In genomic region chr10:30456262-30456661, GRCh38 we compare ENCODE assay signal across 8 cellular contexts. TPM values are rescaled to one million over a fixed set of nuclear protein-coding genes. Genes with fewer than 3 reads are reported as not detected.
DNase-seq lines count a peak whose midpoint lies in the region; ATAC-seq and TF ChIP-seq lines count a peak whose summit lies in the region.

No MANE protein-coding gene starts in this region.

- H3K4me3 Mint-ChIP-seq in CD14-positive monocyte (peak overlapping the region; percentile 37 to 58), MCF 10A (ENCODE audit: unreplicated experiment) (no peak overlapping the region)

- H3K4me1 Mint-ChIP-seq in CD14-positive monocyte (peaks cover 53% of the 10 kb centered on the region), MCF 10A (ENCODE audit: insufficient read depth, unreplicated experiment) (peaks cover 24% of the 10 kb centered on the region)

- CTCF ChIA-PET in MCF 10A (lab: Yijun Ruan, JAX) = interaction anchor here (0.7 kb wide), 1 partner anchor 12 kb away, joined by 3 read pairs; no protein-coding TSS in a partner anchor

- DNase-seq in CD14-positive monocyte (ENCODE audit: low spot score) (no peak), MCF 10A (ENCODE audit: unreplicated experiment) (no peak), NCI-H187 (lab: John Stamatoyannopoulos, UW) (no peak), NCI-H1048 (lab: John Stamatoyannopoulos, UW) (no peak), omental fat pad (ENCODE audit: low spot score) (no peak)
- peak; percentile 1 for DNase-seq in stimulated activated naive CD4-positive, alpha-beta T cell treated with Interleukin-2 at 50 U/mL for 16 hours (lab: John Stamatoyannopoulos, UW)

- no peak for TF ChIP-seq CTCF in CD14-positive monocyte (IDR thresholded peaks at IDR 0.05)
- TF ChIP-seq CTCF in MCF 10A (IDR thresholded peaks at IDR 0.05; ENCODE audit: unreplicated experiment) = no peak
- TF ChIP-seq CTCF in omental fat pad (IDR thresholded peaks at IDR 0.05) = no peak

- BruUV-seq in MCF 10A (replicated peaks; lab: Mats Ljungman, UMichigan) = no TSS peak

- H3K27me3 Mint-ChIP-seq in CD14-positive monocyte (ENCODE audit: low read depth in 3 of 3) (peaks cover 0 to 2% (median 0%) of the 10 kb centered on the region in 3 donors), MCF 10A (ENCODE audit: insufficient read depth, unreplicated experiment) (no peaks in the 10 kb centered on the region)

- ATAC-seq in GM19452 (IDR thresholded peaks at IDR 0.05; ENCODE audit: unreplicated experiment) = peak; percentile 82
- ATAC-seq in HG03571 (IDR thresholded peaks at IDR 0.05; ENCODE audit: unreplicated experiment) = peak; percentile 80
- ATAC-seq in omental fat pad (ENCODE audit: low FRiP score) = no peak

- H3K9me3 Mint-ChIP-seq in CD14-positive monocyte (peaks cover 0 to 1% (median 0%) of the 10 kb centered on the region in 7 donors), MCF 10A (ENCODE audit: unreplicated experiment) (no peaks in the 10 kb centered on the region)

- H3K27ac Mint-ChIP-seq in CD14-positive monocyte (peak overlapping the region; percentile 54 to 87 (median 75)), MCF 10A (ENCODE audit: low read depth, unreplicated experiment) (peak overlapping the region; percentile 77)

- H3K36me3 Mint-ChIP-seq in CD14-positive monocyte (peaks cover 61 to 62% of the 10 kb centered on the region in 2 donors), MCF 10A (ENCODE audit: insufficient read depth, unreplicated experiment) (peaks cover 41% of the 10 kb centered on the region)

- intact Hi-C loops in CD14-positive monocyte (cut with micrococcal nuclease) = loop anchor here in 1 of 2 donors (5.0 kb wide), 1 partner anchor 36 kb away; no protein-coding TSS in a partner anchor
- intact Hi-C loops in MCF 10A (cut with micrococcal nuclease) = no loop called here

- POLR2A ChIA-PET in MCF 10A (lab: Yijun Ruan, JAX) = interaction anchor here (0.7 to 2.1 kb wide), 3 partner anchors 9 to 26 kb away, joined by 3 to 12 read pairs (median 9); no protein-coding TSS in a partner anchor

RNA-seq across cellular contexts. Expression of gene MAP3K8, which starts 22.3 kb away (rescaled TPM):
- 10 to 100 TPM; 54.5 to 59.2 TPM for polyA plus RNA-seq in CD14-positive monocyte
- 1.5 and 2.2 TPM in 2 replicates for total RNA-seq in MCF 10A (2022)
- 100 to 1,000 TPM in 2 of 4 donors, 10 to 100 TPM in 2; 52.3 to 113 (median 78.9) TPM for total RNA-seq in omental fat pad

Comparison
In these comparisons a context has a peak if more than half of its experiments do, and no peak if none do; other contexts are left out.
1. RNA of gene MAP3K8, which starts 22.3 kb away (total RNA-seq): 52.3 to 113 TPM in omental fat pad; 1.5 to 2.2 TPM in MCF 10A; every median in the first group is over 10 times any median in the second.